ENCODE assay signal across 8 cellular contexts in the genomic region with DNA sequence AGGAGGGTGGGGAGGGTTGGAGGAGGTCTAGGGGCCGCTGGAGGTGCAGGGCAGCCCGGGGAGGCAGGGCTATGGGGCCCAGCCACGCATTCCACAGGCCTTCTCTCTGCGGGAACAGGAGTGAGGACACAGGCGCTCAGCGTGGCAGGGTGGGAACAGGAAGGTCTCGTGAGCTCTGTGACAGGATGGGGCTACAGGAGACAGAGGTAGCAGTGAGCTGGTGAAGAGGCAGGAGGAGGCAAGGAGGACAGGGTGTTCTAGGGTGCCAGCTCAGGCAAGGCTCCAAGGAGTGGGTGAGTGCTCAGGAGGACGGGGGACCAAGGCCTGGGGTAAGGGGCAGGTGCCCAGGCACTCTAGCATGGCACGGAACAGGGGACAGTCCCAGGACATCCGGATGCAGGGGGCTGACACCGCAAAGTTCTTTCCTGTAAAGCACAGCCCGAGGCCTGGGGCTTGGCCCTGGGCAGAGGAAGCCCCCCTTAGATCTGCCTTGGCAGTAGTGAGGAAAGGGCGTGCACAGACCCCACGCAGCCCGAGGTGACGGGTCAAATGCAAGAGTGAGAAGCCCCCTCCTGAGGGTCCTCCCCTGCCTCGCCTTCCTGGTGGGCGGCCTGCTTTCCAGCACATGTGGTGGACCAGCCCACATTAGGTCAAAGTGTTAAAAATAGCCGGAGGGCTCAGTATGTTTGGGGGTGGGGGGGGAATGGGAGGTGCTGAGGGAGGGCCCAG. TPM values are rescaled to one million over a fixed set of nuclear protein-coding genes. Genes with fewer than 3 reads are reported as not detected.
DNase-seq lines count a peak whose midpoint lies in the region; ATAC-seq, FAIRE-seq and TF ChIP-seq lines count a peak whose summit lies in the region.

No MANE protein-coding gene starts in this region.

- peak overlapping the region; percentile 98 to 100 (median 98) for H3K27ac Mint-ChIP-seq in CD4-positive, CD25-positive, alpha-beta regulatory T cell

- peak overlapping the region; percentile 100 for H3K27ac ChIP-seq in CD4-positive, CD25-positive, alpha-beta regulatory T cell (ENCODE audit: insufficient read depth, low read length, poor library complexity, severe bottlenecking)
- H3K27ac ChIP-seq in MM.1S (ENCODE audit: low read length) (peak overlapping the region; percentile 100), K562 (ENCODE audit: extremely low read depth, low read depth, low read length) (peak overlapping the region; percentile 98)

- H3K79me2 ChIP-seq in MM.1S (ENCODE audit: low read length) = peaks cover 37% of the 10 kb centered on the region
- H3K79me2 ChIP-seq in K562 (ENCODE audit: control insufficient read depth, insufficient read depth, low read length) = peaks cover 63% of the 10 kb centered on the region

- ATAC-seq in CD4-positive, CD25-positive, alpha-beta regulatory T cell (ENCODE audit: low read depth in 2 of 2) = no peak
- ATAC-seq in K562 = no peak

- peaks cover 4% of the 10 kb centered on the region for H3K36me3 ChIP-seq in CD4-positive, CD25-positive, alpha-beta regulatory T cell (ENCODE audit: control insufficient read depth, insufficient read depth, low read length)
- no peaks in the 10 kb centered on the region for H3K36me3 ChIP-seq in MM.1S (replicated peaks; ENCODE audit: insufficient read depth, low read length)
- peaks cover 6% of the 10 kb centered on the region; the same call in 2 of the 3 replicates for H3K36me3 ChIP-seq in K562 (ENCODE audit: control insufficient read depth, insufficient read depth, low read length)

- H3K9ac ChIP-seq in MM.1S (ENCODE audit: low read length) = peak overlapping the region; percentile 100
- peak overlapping the region; percentile 88 to 98 for H3K9ac ChIP-seq in K562 (ENCODE audit: insufficient read depth in 1 of 2, low read depth in 2 of 2, low read length in 2 of 2)

- H3K4me3 Mint-ChIP-seq in CD4-positive, CD25-positive, alpha-beta regulatory T cell = peak overlapping the region; percentile 90 to 100 (median 96)

- no TSS peak for BruUV-seq in K562 (replicated peaks; lab: Mats Ljungman, UMichigan)

- peaks cover 8% of the 10 kb centered on the region for H3K36me3 Mint-ChIP-seq in CD4-positive, CD25-positive, alpha-beta regulatory T cell

- no peak for TF ChIP-seq RAD21 in K562 (CRISPR knock-in tag; conservative IDR thresholded peaks at IDR 0.05 in 1 of 2, IDR thresholded peaks at IDR 0.05 in 1 of 2)

- no peak for TF ChIP-seq EP300 in K562 (IDR thresholded peaks at IDR 0.05; ENCODE audit: low read length)

- WGBS in K562 (ENCODE audit: insufficient coverage, low coverage, missing lambda C conversion rate) = 43% methylated on average over 17 of the region's 19 CpGs

- no peaks in the 10 kb centered on the region for H3K9me2 ChIP-seq in MM.1S (replicated peaks; ENCODE audit: insufficient read depth, low read length)

- POLR2A ChIA-PET in K562 (lab: Yijun Ruan, JAX) = interaction anchor here (0.6 to 17.3 kb wide), 7 partner anchors 7 to 89 kb away, joined by 3 to 1349 read pairs (median 63); a partner anchor contains a TSS

- H4K20me1 ChIP-seq in MM.1S (ENCODE audit: insufficient read depth, low read length) (peaks cover under 1% of the 10 kb centered on the region; the same call in 1 of the 2 replicates), K562 (replicated peaks; ENCODE audit: control insufficient read depth, insufficient read depth, low read length) (peaks cover 2% of the 10 kb centered on the region)

- TF ChIP-seq CTCF in MM.1S (IDR thresholded peaks at IDR 0.05; ENCODE audit: low read length) (no peak), K562 (IDR thresholded peaks at IDR 0.05 in 2 of 3, conservative IDR thresholded peaks at IDR 0.05 in 1 of 3; ENCODE audit: insufficient read depth in 2 of 3, low read depth in 1 of 3, low read length in 3 of 3) (no peak)

- H3K4me3 ChIP-seq in CD4-positive, CD25-positive, alpha-beta regulatory T cell (ENCODE audit: low read depth, low read length) = peak overlapping the region; percentile 87
- H3K4me3 ChIP-seq in MM.1S (ENCODE audit: low read length) = peak overlapping the region; percentile 75
- H3K4me3 ChIP-seq in K562 = peak overlapping the region; percentile 43; the same call in 1 of the 2 replicates

- CTCF ChIA-PET in K562 (lab: Yijun Ruan, JAX; ENCODE audit: low intra/inter-chr PET ratio) = interaction anchor here (0.5 to 0.9 kb wide), 3 partner anchors 15 to 93 kb away, joined by 3 to 6 read pairs (median 3); no protein-coding TSS in a partner anchor

- peak in 2 of 3 donors; percentile 44 to 79 for DNase-seq in CD4-positive, CD25-positive, alpha-beta regulatory T cell
- DNase-seq in MM.1S (no peak), K562 (ENCODE audit: extremely low read depth in 1 of 4, low spot score in 3 of 4) (peak in 3 of 4 experiments; percentile 65 to 73 (median 69)), iris pigment epithelial cell (ENCODE audit: low read depth) (peak; percentile 50), NCI-H2029 (lab: John Stamatoyannopoulos, UW) (no peak), SKM-1 (lab: John Stamatoyannopoulos, UW; ENCODE audit: unreplicated experiment) (no peak), NCI-H1436 treated with DMSO at 0.1 percent for 48 hours (lab: John Stamatoyannopoulos, UW) (no peak)
- DNase-seq in stimulated activated CD4-positive, alpha-beta T cell treated with anti-CD3 and anti-CD28 coated beads, Interleukin-2, amount 100 ng/mL, for 24 hours = peak; percentile 40 to 44

- intact Hi-C loops in K562 (cut with micrococcal nuclease) = loop anchor here (2.0 kb wide), 1 partner anchor 51 kb away; no protein-coding TSS in a partner anchor

- TF ChIP-seq POLR2A in K562 (conservative IDR thresholded peaks at IDR 0.05) = no peak

- in situ Hi-C loops in K562 (cut with MboI) = loop anchor here (5.0 kb wide), 1 partner anchor 94 kb away; no protein-coding TSS in a partner anchor

- H2AFZ ChIP-seq in MM.1S (ENCODE audit: low read length) (no peak overlapping the region), K562 (ENCODE audit: low read depth, low read length) (peak overlapping the region; percentile 41; the same call in 1 of the 2 replicates)

- H3K9me3 ChIP-seq in CD4-positive, CD25-positive, alpha-beta regulatory T cell (ENCODE audit: control insufficient read depth in 2 of 2, low read length in 2 of 2) = no peaks in the 10 kb centered on the region
- H3K9me3 ChIP-seq in MM.1S (replicated peaks; ENCODE audit: insufficient read depth, low read length) (no peaks in the 10 kb centered on the region), K562 (replicated peaks; ENCODE audit: control insufficient read depth, insufficient read depth, low read depth, low read length) (no peaks in the 10 kb centered on the region)

- peaks cover 65% of the 10 kb centered on the region for H3K4me1 ChIP-seq in CD4-positive, CD25-positive, alpha-beta regulatory T cell (ENCODE audit: control insufficient read depth, insufficient read depth, low read length, poor library complexity, severe bottlenecking)
- H3K4me1 ChIP-seq in MM.1S (ENCODE audit: low read length) (peaks cover 32% of the 10 kb centered on the region), K562 (replicated peaks in 1 of 2; ENCODE audit: control insufficient read depth in 2 of 2, insufficient read depth in 2 of 2, low read length in 2 of 2) (peaks cover 51 to 69% of the 10 kb centered on the region in 2 experiments)

- no peaks in the 10 kb centered on the region for H3K9me1 ChIP-seq in K562 (ENCODE audit: control insufficient read depth, insufficient read depth, low read length)

- peaks cover 58% of the 10 kb centered on the region for H3F3A ChIP-seq in MM.1S (ENCODE audit: insufficient read depth, low read length)

- peaks cover 0 to 2% (median 0%) of the 10 kb centered on the region in 7 donors for H3K9me3 Mint-ChIP-seq in CD4-positive, CD25-positive, alpha-beta regulatory T cell

- H3K4me2 ChIP-seq in MM.1S (ENCODE audit: low read depth, low read length) (peak overlapping the region; percentile 99), K562 (ENCODE audit: insufficient read depth, low read length) (peak overlapping the region; percentile 91)

- FAIRE-seq in K562 (lab: Jason Lieb, UNC) = no peak

- no peaks in the 10 kb centered on the region for H3K27me3 ChIP-seq in CD4-positive, CD25-positive, alpha-beta regulatory T cell (ENCODE audit: control insufficient read depth, insufficient read depth, low read length)
- no peaks in the 10 kb centered on the region for H3K27me3 ChIP-seq in MM.1S (replicated peaks; ENCODE audit: insufficient read depth, low read length)
- H3K27me3 ChIP-seq in K562 (ENCODE audit: control insufficient read depth in 2 of 2, insufficient read depth in 2 of 2, low read length in 2 of 2) = no peaks in the 10 kb centered on the region

- H3K27me3 Mint-ChIP-seq in CD4-positive, CD25-positive, alpha-beta regulatory T cell = peaks cover 5% of the 10 kb centered on the region

- peaks cover 4 to 62% (median 30%) of the 10 kb centered on the region in 4 donors for H3K4me1 Mint-ChIP-seq in CD4-positive, CD25-positive, alpha-beta regulatory T cell

RNA-seq across cellular contexts. Expression of a gene that starts 4.7 kb away (rescaled TPM):
- 890 TPM for total RNA-seq in CD4-positive, CD25-positive, alpha-beta regulatory T cell
- polyA plus RNA-seq in CD4-positive, CD25-positive, alpha-beta regulatory T cell = 1 to 10 TPM; 1.4 to 3.1 (median 1.9) TPM
- total RNA-seq in K562 (2011; cell fraction: chromatin; rRNA removed; ENCODE audit: low replicate concordance) = 684 and 1,510 TPM in 2 replicates
- total RNA-seq in K562 (2011; cell fraction: nucleolus; rRNA removed) = 291 and 321 TPM in 2 replicates
- 737 and 1,283 TPM in 2 replicates for total RNA-seq in K562 (2011; cell fraction: nucleoplasm; rRNA removed)
- total RNA-seq in K562 (2014; rRNA removed) = 15.2 and 20.1 TPM in 2 replicates
- total RNA-seq in K562 (2014; rRNA removed; fragmentation: Illumina TruSeq; extraction: Trizol) = 62.8 and 76.9 TPM in 2 replicates
- 26.3 and 31.5 TPM in 2 replicates for total RNA-seq in K562 (2015; rRNA removed; fragmentation: Illumina TruSeq; extraction: Trizol)
- 129 and 208 TPM in 2 replicates for total RNA-seq in K562 (2021)
- 56.2 and 171 TPM in 2 replicates for polyA plus RNA-seq in K562 (2011; rRNA removed)
- 45.5 and 49.2 TPM in 2 replicates for polyA plus RNA-seq in K562 (2011; cell fraction: cytosol; rRNA removed)
- 234 and 651 TPM in 2 replicates for polyA plus RNA-seq in K562 (2011; cell fraction: nucleus; rRNA removed)
- 312 and 328 TPM in 2 replicates for polyA plus RNA-seq in K562 (2012)
- polyA plus RNA-seq in K562 (2014; fragmentation: Illumina TruSeq; extraction: Trizol) = 137 and 146 TPM in 2 replicates
- polyA plus RNA-seq in K562 (2014; fragmentation: Nextera tagmentation; extraction: Ambion mirVana) = 10 to 100 TPM; 22.8 to 30.1 TPM
- polyA plus RNA-seq in K562 (2014; rRNA removed) = 382 and 389 TPM in 2 replicates
- 92.6 and 137 TPM in 2 replicates for polyA minus RNA-seq in K562 (2011; rRNA and poly(A)+ RNA removed)
- 19.9 and 35.6 TPM in 2 replicates for polyA minus RNA-seq in K562 (2011; cell fraction: cytosol; rRNA and poly(A)+ RNA removed)
- 168 and 220 TPM in 2 replicates for polyA minus RNA-seq in K562 (2011; cell fraction: nucleus; rRNA and poly(A)+ RNA removed)

RNA-seq across cellular contexts. Expression of a gene that starts 31.4 kb away (rescaled TPM):
- 47.4 TPM for total RNA-seq in CD4-positive, CD25-positive, alpha-beta regulatory T cell
- polyA plus RNA-seq in CD4-positive, CD25-positive, alpha-beta regulatory T cell = 10 to 100 TPM; 48.7 to 55.1 (median 53.9) TPM
- 28.5 and 83.6 TPM in 2 replicates for total RNA-seq in K562 (2011; cell fraction: chromatin; rRNA removed; ENCODE audit: low replicate concordance)
- total RNA-seq in K562 (2011; cell fraction: nucleolus; rRNA removed) = 89.6 and 96.9 TPM in 2 replicates
- 32.8 and 36.5 TPM in 2 replicates for total RNA-seq in K562 (2011; cell fraction: nucleoplasm; rRNA removed)
- 34.6 and 46.5 TPM in 2 replicates for total RNA-seq in K562 (2014; rRNA removed)
- total RNA-seq in K562 (2014; rRNA removed; fragmentation: Illumina TruSeq; extraction: Trizol) = 6.2 and 8.6 TPM in 2 replicates
- total RNA-seq in K562 (2015; rRNA removed; fragmentation: Illumina TruSeq; extraction: Trizol) = 15.0 and 15.8 TPM in 2 replicates
- 44.2 and 54.5 TPM in 2 replicates for total RNA-seq in K562 (2021)
- 16.0 and 19.9 TPM in 2 replicates for polyA plus RNA-seq in K562 (2011; rRNA removed)
- 24.0 and 43.0 TPM in 2 replicates for polyA plus RNA-seq in K562 (2011; cell fraction: cytosol; rRNA removed)
- 25.1 and 46.6 TPM in 2 replicates for polyA plus RNA-seq in K562 (2011; cell fraction: nucleus; rRNA removed)
- 21.4 and 22.5 TPM in 2 replicates for polyA plus RNA-seq in K562 (2012)
- polyA plus RNA-seq in K562 (2014; fragmentation: Illumina TruSeq; extraction: Trizol) = 12.0 and 19.4 TPM in 2 replicates
- 1 to 10 TPM; 4.5 to 5.0 TPM for polyA plus RNA-seq in K562 (2014; fragmentation: Nextera tagmentation; extraction: Ambion mirVana)
- 33.4 and 41.7 TPM in 2 replicates for polyA plus RNA-seq in K562 (2014; rRNA removed)
- 8.4 and 13.5 TPM in 2 replicates for polyA minus RNA-seq in K562 (2011; rRNA and poly(A)+ RNA removed)
- polyA minus RNA-seq in K562 (2011; cell fraction: cytosol; rRNA and poly(A)+ RNA removed) = 21.0 and 21.1 TPM in 2 replicates
- polyA minus RNA-seq in K562 (2011; cell fraction: nucleus; rRNA and poly(A)+ RNA removed) = 28.1 and 34.6 TPM in 2 replicates

RNA-seq across cellular contexts. Expression of a gene that starts 35.4 kb away (rescaled TPM):
- total RNA-seq in CD4-positive, CD25-positive, alpha-beta regulatory T cell = 40.3 TPM
- 10 to 100 TPM; 11.1 to 16.9 (median 13.8) TPM for polyA plus RNA-seq in CD4-positive, CD25-positive, alpha-beta regulatory T cell
- 2.5 and 2.9 TPM in 2 replicates for total RNA-seq in K562 (2011; cell fraction: chromatin; rRNA removed; ENCODE audit: low replicate concordance)
- total RNA-seq in K562 (2011; cell fraction: nucleolus; rRNA removed) = 2.7 and 3.6 TPM in 2 replicates
- 2.3 and 2.7 TPM in 2 replicates for total RNA-seq in K562 (2011; cell fraction: nucleoplasm; rRNA removed)
- total RNA-seq in K562 (2014; rRNA removed) = 0.82 and 2.3 TPM in 2 replicates
- total RNA-seq in K562 (2014; rRNA removed; fragmentation: Illumina TruSeq; extraction: Trizol) = 0.55 and 0.57 TPM in 2 replicates
- 0.40 and 0.45 TPM in 2 replicates for total RNA-seq in K562 (2015; rRNA removed; fragmentation: Illumina TruSeq; extraction: Trizol)
- total RNA-seq in K562 (2021) = 0.92 and 2.2 TPM in 2 replicates
- polyA plus RNA-seq in K562 (2011; rRNA removed) = 0.61 and 0.81 TPM in 2 replicates
- polyA plus RNA-seq in K562 (2011; cell fraction: cytosol; rRNA removed) = 0.49 and 0.85 TPM in 2 replicates
- 1.2 and 3.9 TPM in 2 replicates for polyA plus RNA-seq in K562 (2011; cell fraction: nucleus; rRNA removed)
- 1.3 and 1.4 TPM in 2 replicates for polyA plus RNA-seq in K562 (2012)
- 0.51 and 0.68 TPM in 2 replicates for polyA plus RNA-seq in K562 (2014; fragmentation: Illumina TruSeq; extraction: Trizol)
- under 1 TPM; 0.15 to 0.34 TPM for polyA plus RNA-seq in K562 (2014; fragmentation: Nextera tagmentation; extraction: Ambion mirVana)
- 0.93 and 1.1 TPM in 2 replicates for polyA plus RNA-seq in K562 (2014; rRNA removed)
- polyA minus RNA-seq in K562 (2011; rRNA and poly(A)+ RNA removed) = 0.35 and 0.42 TPM in 2 replicates
- polyA minus RNA-seq in K562 (2011; cell fraction: cytosol; rRNA and poly(A)+ RNA removed) = 0.76 and 0.91 TPM in 2 replicates
- 0.40 and 0.56 TPM in 2 replicates for polyA minus RNA-seq in K562 (2011; cell fraction: nucleus; rRNA and poly(A)+ RNA removed)

Comparison
In these comparisons a context has a peak if more than half of its experiments do, and no peak if none do; other contexts are left out.
1. DNase-seq: peak in CD4-positive, CD25-positive, alpha-beta regulatory T cell (2 of 3), K562 (3 of 4), iris pigment epithelial cell (single experiment) and stimulated activated CD4-positive, alpha-beta T cell treated with anti-CD3 and anti-CD28 coated beads, Interleukin-2, amount 100 ng/mL, for 24 hours (2 of 2); none in MM.1S (single experiment), NCI-H2029 (single experiment), SKM-1 (single experiment) and NCI-H1436 treated with DMSO at 0.1 percent for 48 hours (single experiment).
2. Peak in every context shown above with its lines, with median percentiles within 50 percentile points of each other: H3K27ac ChIP-seq and H3K4me3 ChIP-seq.